Comparison of ENCODE assay signal across 20 cellular contexts in genomic region chr1:226589008-226589733, GRCh38. TPM values are rescaled to one million over a fixed set of nuclear protein-coding genes. Genes with fewer than 3 reads are reported as not detected.
DNase-seq lines count a peak whose midpoint lies in the region; ATAC-seq and TF ChIP-seq lines count a peak whose summit lies in the region.
"Had no signal": no experiment of that assay in that cellular context is flagged by ENCODE, and none has a peak within 500 bp of the region (broad histone marks: within the 10 kb centered on the region; RNA-seq: fewer than 3 reads in every experiment).

No MANE protein-coding gene starts in this region.

- ATAC-seq in heart right ventricle (peak in 7 of 8 donors; percentile 41 to 67 (median 61)), psoas muscle (peak in 3 of 4 donors; percentile 30 to 39 (median 33)), GM21825 (IDR thresholded peaks at IDR 0.05; ENCODE audit: unreplicated experiment) (no peak), HG03442 (IDR thresholded peaks at IDR 0.05; ENCODE audit: unreplicated experiment) (no peak), HG02763 (IDR thresholded peaks at IDR 0.05; ENCODE audit: unreplicated experiment) (no peak)
- ATAC-seq: lower lobe of right lung; naive thymus-derived CD4-positive, alpha-beta T cell; stimulated activated memory B cell treated with anti-CD40 and anti-IgM and Interleukin-4, amounts not matched to agents 10 μg/mL and 1 μg/mL and 100 μg/mL, for 72 hours had no signal

- H3K9me3 ChIP-seq in heart right ventricle (no peaks in the 10 kb centered on the region), psoas muscle (no peaks in the 10 kb centered on the region)
- H3K9me3 ChIP-seq: BLaER1 treated with 17β-estradiol and CSF1 and Interleukin-3, amounts not matched to agents 10 nM and 100 nM; lower lobe of right lung; tibial artery had no signal

- peaks cover 0 to 17% (median 0%) of the 10 kb centered on the region in 9 donors for H3K4me1 ChIP-seq in heart right ventricle
- H3K4me1 ChIP-seq in psoas muscle, result no peaks in the 10 kb centered on the region
- H3K4me1 ChIP-seq: lower lobe of right lung had no signal

- intact Hi-C loops in heart right ventricle (cut with DNase I) (no loop called here), psoas muscle (cut with DNase I) (no loop called here)

- DNase-seq in DMS 273 treated with DMSO at 0.1 percent for 48 hours (lab: John Stamatoyannopoulos, UW) (peak; percentile 51), amniotic epithelial cell (ENCODE audit: low read depth) (peak; percentile 89), heart right ventricle (no peak), psoas muscle (no peak), OCI-M2 (lab: John Stamatoyannopoulos, UW; ENCODE audit: unreplicated experiment) (no peak)
- DNase-seq: activated gamma-delta T cell treated with Interleukin-2 at 50 U/mL for 16 hours; DMS153; foreskin fibroblast; lower lobe of right lung; naive thymus-derived CD4-positive, alpha-beta T cell; NCI-H1694; NCI-H446; tibial artery had no signal

- no peak for TF ChIP-seq CTCF in heart right ventricle (IDR thresholded peaks at IDR 0.05)
- no peak for TF ChIP-seq CTCF in psoas muscle (IDR thresholded peaks at IDR 0.05)

- H3K27me3 ChIP-seq in heart right ventricle, result no peaks in the 10 kb centered on the region
- no peaks in the 10 kb centered on the region for H3K27me3 ChIP-seq in psoas muscle (ENCODE audit: insufficient read depth in 3 of 3, low read length in 2 of 3)
- H3K27me3 ChIP-seq: BLaER1 treated with 17β-estradiol and CSF1 and Interleukin-3, amounts not matched to agents 10 nM and 100 nM; tibial artery had no signal

- WGBS in heart right ventricle, 2 donors, result 58 to 65% methylated on average over 11 of the region's 11 CpGs
- WGBS in psoas muscle, 3 donors, result 53 to 65% (median 54%) methylated on average over 11 of the region's 11 CpGs

- no peak overlapping the region for H3K4me3 ChIP-seq in heart right ventricle
- H3K4me3 ChIP-seq in psoas muscle, result no peak overlapping the region
- H3K4me3 ChIP-seq: BLaER1 treated with 17β-estradiol and CSF1 and Interleukin-3, amounts not matched to agents 10 nM and 100 nM; lower lobe of right lung; tibial artery had no signal

- H3K36me3 ChIP-seq in heart right ventricle (no peaks in the 10 kb centered on the region), psoas muscle (ENCODE audit: insufficient read depth in 1 of 2, low read depth in 1 of 2) (no peaks in the 10 kb centered on the region)
- H3K36me3 ChIP-seq: BLaER1 treated with 17β-estradiol and CSF1 and Interleukin-3, amounts not matched to agents 10 nM and 100 nM; lower lobe of right lung; tibial artery had no signal

- peak overlapping the region in 6 of 10 donors; percentile 20 to 73 (median 52) for H3K27ac ChIP-seq in heart right ventricle
- no peak overlapping the region for H3K27ac ChIP-seq in psoas muscle
- H3K27ac ChIP-seq: BLaER1 treated with 17β-estradiol and CSF1 and Interleukin-3, amounts not matched to agents 10 nM and 100 nM; lower lobe of right lung; tibial artery; VCaP had no signal

RNA-seq across cellular contexts. Expression of gene STUM, which starts 40.6 kb away (rescaled TPM):
- total RNA-seq in heart right ventricle, result 1 to 10 TPM in 5 of 10 donors, under 1 TPM in 5; 0.36 to 2.8 (median 0.94) TPM
- polyA plus RNA-seq in heart right ventricle, result 1 to 10 TPM in 1 of 2 donors, under 1 TPM in 1; 0.48 to 1.2 TPM
- 1 to 10 TPM in 3 of 4 donors, under 1 TPM in 1; 0.34 to 1.5 (median 1.2) TPM for total RNA-seq in psoas muscle
- polyA plus RNA-seq in psoas muscle, result under 1 TPM; 0.69 to 0.96 (median 0.86) TPM
- total RNA-seq: M059J; naive thymus-derived CD4-positive, alpha-beta T cell had no signal
- polyA plus RNA-seq: naive thymus-derived CD4-positive, alpha-beta T cell had no signal

Comparison
In these comparisons a context has a peak if more than half of its experiments do, and no peak if none do; other contexts are left out.
1. DNase-seq: peak in DMS 273 treated with DMSO at 0.1 percent for 48 hours (single experiment) and amniotic epithelial cell (single experiment); none in heart right ventricle (0 of 2), psoas muscle (0 of 2) and OCI-M2 (single experiment).
2. ATAC-seq: peak in heart right ventricle (7 of 8) and psoas muscle (3 of 4); none in GM21825 (single experiment), HG03442 (single experiment) and HG02763 (single experiment).